In the genomic region with DNA sequence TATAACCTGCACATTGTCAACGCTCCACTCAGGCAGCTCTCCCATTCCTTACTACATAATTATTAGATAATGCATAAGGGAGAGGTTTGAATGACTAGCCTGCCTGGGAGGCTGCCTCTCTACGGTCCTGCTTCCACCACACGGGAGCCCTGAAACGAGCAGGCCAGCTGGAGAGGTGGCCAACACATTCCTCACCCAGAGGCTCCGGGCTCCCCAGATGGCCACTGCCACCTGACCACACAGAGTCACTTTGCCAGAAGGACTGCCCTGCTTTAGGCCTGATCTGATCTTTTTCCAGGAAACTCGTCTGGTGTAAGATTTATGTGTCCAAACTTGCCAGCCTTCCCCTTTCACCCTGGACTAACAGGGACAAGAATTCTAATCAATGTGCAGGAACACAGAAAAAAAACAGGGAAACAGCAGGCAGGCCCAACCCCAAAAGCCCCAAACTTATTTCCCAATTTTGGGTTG, we compare ENCODE assay signal across 8 cellular contexts. TPM values are rescaled to one million over a fixed set of nuclear protein-coding genes. Genes with fewer than 3 reads are reported as not detected.
A peak's percentile ranks its signal among the peaks of the same experiment; 100 is the strongest.
DNase-seq lines count a peak whose midpoint lies in the region; ATAC-seq lines count a peak whose summit lies in the region.

No MANE protein-coding gene starts in this region.

- H3K27me3 Mint-ChIP-seq in activated CD4-positive, alpha-beta T cell treated with anti-CD3 and anti-CD28 coated beads, Interleukin-2, amount 10 ng/mL, durations not matched to agents 24 days and 14 days = no peaks in the 10 kb centered on the region

- H3K27ac ChIP-seq in angular gyrus (ENCODE audit: low read depth, low read length) (peak overlapping the region; percentile 58), thymus (ENCODE audit: low read depth) (peak overlapping the region; percentile 93)

- H3K27ac Mint-ChIP-seq in activated CD4-positive, alpha-beta T cell treated with anti-CD3 and anti-CD28 coated beads, Interleukin-2, amount 10 ng/mL, durations not matched to agents 24 days and 14 days = peak overlapping the region; percentile 94

- H3K9me3 Mint-ChIP-seq in activated CD4-positive, alpha-beta T cell treated with anti-CD3 and anti-CD28 coated beads, Interleukin-2, amount 10 ng/mL, durations not matched to agents 24 days and 14 days = no peaks in the 10 kb centered on the region

- peak overlapping the region; percentile 84 for H3K4me3 Mint-ChIP-seq in activated CD4-positive, alpha-beta T cell treated with anti-CD3 and anti-CD28 coated beads, Interleukin-2, amount 10 ng/mL, durations not matched to agents 24 days and 14 days

- no peaks in the 10 kb centered on the region for H3K27me3 ChIP-seq in thymus (ENCODE audit: control insufficient read depth, insufficient read depth)

- H3K4me3 ChIP-seq in thymus (ENCODE audit: low read length) = peak overlapping the region; percentile 51

- no peaks in the 10 kb centered on the region for H3K36me3 Mint-ChIP-seq in activated CD4-positive, alpha-beta T cell treated with anti-CD3 and anti-CD28 coated beads, Interleukin-2, amount 10 ng/mL, durations not matched to agents 24 days and 14 days (ENCODE audit: low read depth)

- WGBS in thymus = 42% methylated on average over 6 of the region's 6 CpGs

- DNase-seq in activated CD4-positive, alpha-beta T cell treated with anti-CD3 and anti-CD28 coated beads, Interleukin-2, amount 10 ng/mL, durations not matched to agents 24 days and 14 days = no peak
- no peak for DNase-seq in activated CD4-positive, alpha-beta T cell treated with anti-CD3 and anti-CD28 coated beads for 48 hours
- DNase-seq in left lobe of liver (ENCODE audit: low spot score) = peak; percentile 61
- DNase-seq in 8988T = no peak
- DNase-seq in activated gamma-delta T cell treated with Interleukin-2 at 50 U/mL for 16 hours = no peak

- ATAC-seq in left lobe of liver (peak; percentile 84), GM21737 (IDR thresholded peaks at IDR 0.05; ENCODE audit: unreplicated experiment) (no peak)

- peaks cover 60% of the 10 kb centered on the region for H3K4me1 Mint-ChIP-seq in activated CD4-positive, alpha-beta T cell treated with anti-CD3 and anti-CD28 coated beads, Interleukin-2, amount 10 ng/mL, durations not matched to agents 24 days and 14 days

- H3K9me3 ChIP-seq in thymus (ENCODE audit: control insufficient read depth) = no peaks in the 10 kb centered on the region

- H3K4me1 ChIP-seq in thymus (ENCODE audit: control insufficient read depth, insufficient read depth, low read length) = peaks cover 37% of the 10 kb centered on the region

- peaks cover 6% of the 10 kb centered on the region for H3K36me3 ChIP-seq in thymus (ENCODE audit: control insufficient read depth, insufficient read depth)

- intact Hi-C loops in activated CD4-positive, alpha-beta T cell treated with anti-CD3 and anti-CD28 coated beads, Interleukin-2, amount 10 ng/mL, durations not matched to agents 24 days and 14 days (cut with micrococcal nuclease) = loop anchor here (2.0 to 10.0 kb wide), 4 partner anchors 28 to 376 kb away; no protein-coding TSS in a partner anchor

RNA-seq across cellular contexts. Expression of a gene that starts 27.8 kb away (rescaled TPM):
- 70.5 and 73.9 TPM in 2 replicates for total RNA-seq in activated CD4-positive, alpha-beta T cell treated with anti-CD3 and anti-CD28 coated beads, Interleukin-2, amount 10 ng/mL, durations not matched to agents 24 days and 14 days
- 2.6 TPM for total RNA-seq in left lobe of liver
- polyA plus RNA-seq in thymus = 12.1 TPM

Comparison
In these comparisons a context has a peak if more than half of its experiments do, and no peak if none do; other contexts are left out.
1. RNA of a gene that starts 27.8 kb away (total RNA-seq): 70.5 to 73.9 TPM in activated CD4-positive, alpha-beta T cell treated with anti-CD3 and anti-CD28 coated beads, Interleukin-2, amount 10 ng/mL, durations not matched to agents 24 days and 14 days; 2.6 TPM in left lobe of liver (single experiment); every median in the first group is over 10 times any median in the second.